ENCODE assay signal across 2 cellular contexts in genomic region chr12:69595689-69596088, GRCh38.
A peak's percentile ranks its signal among the peaks of the same experiment; 100 is the strongest.
TF ChIP-seq lines count a peak whose summit lies in the region.

No MANE protein-coding gene starts in this region.

TF ChIP-seq in A549, 52 proteins besides CTCF, POLR2A, EP300 and RAD21:
- 0 out of 2 replicates have a peak, but pooled peaks have one; percentile 48 for TF ChIP-seq FOSB (CRISPR knock-in tag; IDR thresholded peaks at IDR 0.05)
- no peak for TF ChIP-seq RNF2 (IDR thresholded peaks at IDR 0.05; ENCODE audit: borderline replicate concordance, low read depth)

TF ChIP-seq in K562, 482 proteins besides CTCF, POLR2A, EP300 and RAD21:
- no peak for TF ChIP-seq SP1 (CRISPR knock-in tag; IDR thresholded peaks at IDR 0.05)
- no peak for TF ChIP-seq BCLAF1 (IDR thresholded peaks at IDR 0.05; ENCODE audit: borderline replicate concordance in 1 of 2, control insufficient read depth in 1 of 2, low read depth in 2 of 2, low read length in 1 of 2)
- TF ChIP-seq BRF2 (IDR thresholded peaks at IDR 0.05; ENCODE audit: borderline replicate concordance, insufficient read depth, insufficient read length): no peak
- TF ChIP-seq NEUROD1 (IDR thresholded peaks at IDR 0.05; ENCODE audit: borderline replicate concordance, low read depth, low read length, partially characterized antibody): no peak
- no peak for TF ChIP-seq DACH1 (IDR thresholded peaks at IDR 0.05; ENCODE audit: partially characterized antibody)
- TF ChIP-seq TCF7L2 (IDR thresholded peaks at IDR 0.05; ENCODE audit: low read depth, low read length): no peak
- TF ChIP-seq MGA (IDR thresholded peaks at IDR 0.05): no peak
- no peak for TF ChIP-seq NFRKB (IDR thresholded peaks at IDR 0.05; ENCODE audit: low read depth)
- TF ChIP-seq FOXP1 (CRISPR knock-in tag; IDR thresholded peaks at IDR 0.05): no peak
- no peak for TF ChIP-seq ZNF436 (CRISPR knock-in tag; IDR thresholded peaks at IDR 0.05)
- TF ChIP-seq KLF13 (tag; IDR thresholded peaks at IDR 0.05; ENCODE audit: borderline replicate concordance, low read depth): no peak
- no peak for TF ChIP-seq TEAD4 (IDR thresholded peaks at IDR 0.05; ENCODE audit: low read length)
- no peak for TF ChIP-seq TEAD4 (CRISPR knock-in tag; IDR thresholded peaks at IDR 0.05; ENCODE audit: borderline replicate concordance)
- no peak for TF ChIP-seq POLR2AphosphoS2 (IDR thresholded peaks at IDR 0.05; ENCODE audit: low read length)
- TF ChIP-seq MTF1 (CRISPR knock-in tag; IDR thresholded peaks at IDR 0.05; ENCODE audit: borderline replicate concordance): no peak
- TF ChIP-seq SMAD2 (IDR thresholded peaks at IDR 0.05; ENCODE audit: low read depth, low read length): no peak
- TF ChIP-seq IFI16 (CRISPR knock-in tag; IDR thresholded peaks at IDR 0.05): no peak
TF ChIP-seq in K562: peak in this region for 0.
